8 cellular contexts compared by ENCODE assay signal in the genomic region with DNA sequence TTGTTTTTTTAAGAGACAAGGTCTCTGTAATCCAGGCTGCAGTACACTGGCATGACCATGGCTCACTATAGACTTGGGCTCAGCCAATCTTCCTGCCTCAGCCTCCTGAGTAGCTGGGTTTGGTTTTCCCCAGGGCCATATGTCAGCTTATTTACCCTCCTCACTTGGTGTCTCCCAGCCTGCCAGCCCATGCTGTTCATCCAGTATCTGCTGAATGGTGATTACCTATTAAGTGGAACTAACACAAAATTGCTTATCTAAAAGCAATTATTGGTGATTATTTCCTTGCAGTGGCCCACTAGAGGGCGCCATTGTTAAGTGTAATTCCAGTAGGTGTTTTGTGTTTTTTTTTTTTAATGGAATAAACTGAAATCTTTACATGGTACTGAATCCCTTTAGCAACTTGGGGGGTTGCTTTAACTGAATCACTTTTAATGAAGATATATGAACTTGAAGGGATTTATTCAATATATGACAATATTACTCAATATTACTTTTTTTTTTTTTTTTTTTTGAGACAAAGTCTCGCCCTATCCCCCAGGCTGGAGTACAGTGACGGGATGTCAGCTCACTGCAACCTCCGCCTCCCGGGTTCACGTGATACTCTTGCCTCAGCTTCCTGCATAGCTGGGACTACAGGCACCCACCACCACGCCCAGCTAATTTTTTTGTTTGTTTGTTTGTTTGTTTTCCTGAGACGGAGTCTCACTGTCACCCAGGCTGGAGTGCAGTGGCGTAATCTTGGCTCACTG. TPM values are rescaled to one million over a fixed set of nuclear protein-coding genes. Genes with fewer than 3 reads are reported as not detected.
A peak's percentile ranks its signal among the peaks of the same experiment; 100 is the strongest.
DNase-seq lines count a peak whose midpoint lies in the region; ATAC-seq, FAIRE-seq and TF ChIP-seq lines count a peak whose summit lies in the region.

No MANE protein-coding gene starts in this region.

- H3K79me2 ChIP-seq in astrocyte (ENCODE audit: insufficient read depth, low read length), result no peaks in the 10 kb centered on the region

- no peaks in the 10 kb centered on the region for H3K9me3 ChIP-seq in astrocyte (ENCODE audit: insufficient read depth, low read depth, low read length)

- DNase-seq in EL (peak; percentile 69), NCI-H1048 (lab: John Stamatoyannopoulos, UW) (peak; percentile 38), T-helper 22 cell (ENCODE audit: low read depth) (peak; percentile 43), astrocyte (ENCODE audit: low read depth) (peak; percentile 32), islet precursor cell (peak; percentile 63), GDM1 (lab: John Stamatoyannopoulos, UW) (no peak)
- peak; percentile 60 for DNase-seq in stimulated activated CD4-positive, alpha-beta T cell treated with anti-CD3 and anti-CD28 coated beads, Interleukin-2, amount 100 ng/mL, for 4 hours (ENCODE audit: low read depth)

- no peak overlapping the region for H3K4me3 ChIP-seq in astrocyte (ENCODE audit: insufficient read depth, low read depth, low read length)

- H3K4me1 Mint-ChIP-seq in astrocyte (ENCODE audit: low read depth, unreplicated experiment), result no peaks in the 10 kb centered on the region

- H3K4me1 ChIP-seq in astrocyte (ENCODE audit: insufficient read depth, low read length), result no peaks in the 10 kb centered on the region

- TF ChIP-seq CTCF in astrocyte (IDR thresholded peaks at IDR 0.05; ENCODE audit: insufficient read depth, low read depth, low read length), result peak; percentile 77

- H3K27me3 ChIP-seq in astrocyte (ENCODE audit: insufficient read depth, low read length), result no peaks in the 10 kb centered on the region

- peaks cover 14% of the 10 kb centered on the region for H4K20me1 ChIP-seq in astrocyte (ENCODE audit: insufficient read depth, low read length)

- peaks cover 23% of the 10 kb centered on the region for H3K36me3 ChIP-seq in astrocyte (ENCODE audit: insufficient read depth, low read length)

- no peak overlapping the region for H3K4me2 ChIP-seq in astrocyte (ENCODE audit: low read length)

- no peak for ATAC-seq in GM21825 (IDR thresholded peaks at IDR 0.05; ENCODE audit: unreplicated experiment)

- no peak for FAIRE-seq in astrocyte (lab: Jason Lieb, UNC)

- H3K9ac ChIP-seq in astrocyte (ENCODE audit: low read length), result no peak overlapping the region

- no peak overlapping the region for H3K4me3 Mint-ChIP-seq in astrocyte (ENCODE audit: unreplicated experiment)

- H3K9me3 Mint-ChIP-seq in astrocyte (ENCODE audit: unreplicated experiment), result no peaks in the 10 kb centered on the region

- no peaks in the 10 kb centered on the region for H3K27me3 Mint-ChIP-seq in astrocyte (ENCODE audit: low read depth, unreplicated experiment)

- H3K27ac ChIP-seq in astrocyte (ENCODE audit: low read depth, low read length), result no peak overlapping the region

- H2AFZ ChIP-seq in astrocyte (ENCODE audit: low read depth, low read length), result no peak overlapping the region

- peaks cover 10% of the 10 kb centered on the region for H3K36me3 Mint-ChIP-seq in astrocyte (ENCODE audit: low read depth, unreplicated experiment)

- no peak overlapping the region for H3K27ac Mint-ChIP-seq in astrocyte (ENCODE audit: unreplicated experiment)

RNA-seq across cellular contexts. Expression of gene EXOSC2, which starts 13.8 kb away (rescaled TPM):
- 21.0 and 28.1 TPM in 2 replicates for total RNA-seq in astrocyte

RNA-seq across cellular contexts. Expression of gene PRDM12, which starts 43.0 kb away (rescaled TPM):
- 0.23 and 0.38 TPM in 2 replicates for total RNA-seq in astrocyte
